30 cellular contexts compared by ENCODE assay signal in the genomic region with DNA sequence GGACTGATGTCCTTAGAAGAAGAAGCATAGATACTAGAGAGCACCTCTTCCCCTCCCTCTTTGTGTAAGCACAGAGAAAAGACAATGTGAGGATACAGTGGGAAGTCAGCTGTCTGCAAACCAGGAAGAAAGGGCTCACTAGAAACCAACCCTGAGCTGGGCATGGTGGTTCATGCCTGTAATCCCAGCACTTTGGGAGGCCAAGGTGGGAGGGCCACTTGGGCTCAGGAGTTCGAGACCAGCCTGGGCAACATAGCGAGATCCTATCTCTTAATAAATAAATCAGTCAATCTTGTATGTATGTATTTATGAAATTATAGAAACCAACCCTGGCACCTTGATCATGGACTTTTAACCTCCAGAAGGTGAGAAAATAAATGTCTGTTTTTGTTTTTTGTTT.
"Had no signal": no experiment of that assay in that cellular context is flagged by ENCODE, and none has a peak within 500 bp of the region (broad histone marks: within the 10 kb centered on the region; RNA-seq: fewer than 3 reads in every experiment).

No MANE protein-coding gene starts in this region.

- DNase-seq: nephron progenitor cell; nucleus accumbens; ovary; posterior cingulate gyrus; psoas muscle; right cardiac atrium; right lobe of liver; sigmoid colon; small intestine; stimulated activated CD4-positive, alpha-beta T cell treated with anti-CD3 and anti-CD28 coated beads, Interleukin-15, amount 100 ng/mL, for 24 hours; stimulated activated CD4-positive, alpha-beta T cell treated with anti-CD3 and anti-CD28 coated beads, Interleukin-2, amount 100 ng/mL, for 24 hours; stimulated activated CD4-positive, alpha-beta T cell treated with anti-CD3 and anti-CD28 coated beads, Interleukin-2, amount 100 ng/mL, for 48 hours; stimulated activated CD4-positive, alpha-beta T cell treated with anti-CD3 and anti-CD28 coated beads, Interleukin-4, amount 100 ng/mL, for 24 hours; stimulated activated naive B cell treated with anti-CD40 and anti-IgM and Interleukin-4, amounts not matched to agents 10 μg/mL and 1 μg/mL and 100 μg/mL, for 72 hours; stimulated activated naive CD4-positive, alpha-beta T cell treated with Interleukin-2 at 50 U/mL for 16 hours; stomach; thyroid gland; trophoblast cell; upper lobe of left lung had no signal

- H3K4me1 Mint-ChIP-seq: nephron progenitor cell; neural crest cell; stimulated activated effector memory CD8-positive, alpha-beta T cell treated with anti-CD3 and anti-CD28 coated beads, Interleukin-12 subunit alpha, Interleukin-12 subunit beta, amount 100 ng/mL, for 72 hours; stimulated activated naive B cell treated with anti-CD40 and anti-IgM and Interleukin-4, amounts not matched to agents 10 μg/mL and 1 μg/mL and 100 μg/mL, for 72 hours had no signal

- H3K4me3 ChIP-seq: ovary, psoas muscle, right lobe of liver, sigmoid colon, stomach, thoracic aorta, thyroid gland, tibial nerve, upper lobe of left lung, vagina had no signal

- H3K27ac Mint-ChIP-seq: natural killer cell treated with Interleukin-12 subunit alpha and Interleukin-12 subunit beta and Interleukin-15 and Interleukin-18, amount 100 ng/mL, for 72 hours; nephron progenitor cell; progenitor cell of endocrine pancreas; stimulated activated effector memory CD8-positive, alpha-beta T cell treated with anti-CD3 and anti-CD28 coated beads, Interleukin-12 subunit alpha, Interleukin-12 subunit beta, amount 100 ng/mL, for 72 hours; stimulated activated naive B cell treated with anti-CD40 and anti-IgM and Interleukin-4, amounts not matched to agents 10 μg/mL and 1 μg/mL and 100 μg/mL, for 72 hours; stimulated activated naive CD8-positive, alpha-beta T cell treated with anti-CD3 and anti-CD28 coated beads, Interleukin-15, Interleukin-2, amounts not matched to agents 100 ng/mL and 50 ng/mL, for 24 hours had no signal

- H3K27ac ChIP-seq: neutrophil, ovary, parathyroid adenoma, psoas muscle, right lobe of liver, sigmoid colon, stomach, thoracic aorta, thyroid gland, tibial nerve, upper lobe of left lung, vagina had no signal

- H3K4me3 Mint-ChIP-seq: natural killer cell treated with Interleukin-12 subunit alpha and Interleukin-12 subunit beta and Interleukin-15 and Interleukin-18, amount 100 ng/mL, for 72 hours; nephron progenitor cell; neural crest cell; stimulated activated effector memory CD8-positive, alpha-beta T cell treated with anti-CD3 and anti-CD28 coated beads, Interleukin-12 subunit alpha, Interleukin-12 subunit beta, amount 100 ng/mL, for 72 hours; stimulated activated naive B cell treated with anti-CD40 and anti-IgM and Interleukin-4, amounts not matched to agents 10 μg/mL and 1 μg/mL and 100 μg/mL, for 72 hours; stimulated activated naive CD8-positive, alpha-beta T cell treated with anti-CD3 and anti-CD28 coated beads, Interleukin-15, Interleukin-2, amounts not matched to agents 100 ng/mL and 50 ng/mL, for 24 hours had no signal

- H3K9me3 Mint-ChIP-seq: natural killer cell treated with Interleukin-12 subunit alpha and Interleukin-12 subunit beta and Interleukin-15 and Interleukin-18, amount 100 ng/mL, for 72 hours; nephron progenitor cell; neural crest cell; stimulated activated effector memory CD8-positive, alpha-beta T cell treated with anti-CD3 and anti-CD28 coated beads, Interleukin-12 subunit alpha, Interleukin-12 subunit beta, amount 100 ng/mL, for 72 hours; stimulated activated naive B cell treated with anti-CD40 and anti-IgM and Interleukin-4, amounts not matched to agents 10 μg/mL and 1 μg/mL and 100 μg/mL, for 72 hours; stimulated activated naive CD8-positive, alpha-beta T cell treated with anti-CD3 and anti-CD28 coated beads, Interleukin-15, Interleukin-2, amounts not matched to agents 100 ng/mL and 50 ng/mL, for 24 hours had no signal

- H3K4me1 ChIP-seq: parathyroid adenoma, psoas muscle, right lobe of liver, sigmoid colon, stomach, thyroid gland, tibial nerve, upper lobe of left lung, vagina had no signal

- H3K9me3 ChIP-seq: neutrophil, ovary, psoas muscle, right lobe of liver, sigmoid colon, stomach, thoracic aorta, thyroid gland, upper lobe of left lung, vagina had no signal

- H3K27me3 ChIP-seq: ovary, right lobe of liver, thyroid gland, tibial nerve, upper lobe of left lung, vagina had no signal

- H2AFZ ChIP-seq: parathyroid adenoma had no signal

- H3K36me3 Mint-ChIP-seq: natural killer cell treated with Interleukin-12 subunit alpha and Interleukin-12 subunit beta and Interleukin-15 and Interleukin-18, amount 100 ng/mL, for 72 hours; stimulated activated effector memory CD8-positive, alpha-beta T cell treated with anti-CD3 and anti-CD28 coated beads, Interleukin-12 subunit alpha, Interleukin-12 subunit beta, amount 100 ng/mL, for 72 hours; stimulated activated naive B cell treated with anti-CD40 and anti-IgM and Interleukin-4, amounts not matched to agents 10 μg/mL and 1 μg/mL and 100 μg/mL, for 72 hours had no signal

- ATAC-seq: natural killer cell treated with Interleukin-12 subunit alpha and Interleukin-12 subunit beta and Interleukin-15 and Interleukin-18, amount 100 ng/mL, for 72 hours; psoas muscle; right cardiac atrium; stimulated activated effector memory CD8-positive, alpha-beta T cell treated with anti-CD3 and anti-CD28 coated beads, Interleukin-12 subunit alpha, Interleukin-12 subunit beta, amount 100 ng/mL, for 72 hours; stimulated activated naive B cell treated with anti-CD40 and anti-IgM and Interleukin-4, amounts not matched to agents 10 μg/mL and 1 μg/mL and 100 μg/mL, for 72 hours had no signal

- H3K36me3 ChIP-seq: neutrophil, ovary, right lobe of liver, sigmoid colon, stomach, thoracic aorta, thyroid gland, tibial nerve, upper lobe of left lung, vagina had no signal

- H3K79me2 ChIP-seq: parathyroid adenoma had no signal

- FAIRE-seq: small intestine, urothelium cell line had no signal

- H3K9ac ChIP-seq: parathyroid adenoma had no signal
